Comparison of ENCODE assay signal across 1 cellular context in genomic region chr7:130150587-130150986, GRCh38.
TF ChIP-seq lines count a peak whose summit lies in the region.

No MANE protein-coding gene starts in this region.

TF ChIP-seq in K562, 482 proteins besides CTCF, POLR2A, EP300 and RAD21:
- no peak for TF ChIP-seq NCOA2 (IDR thresholded peaks at IDR 0.05; ENCODE audit: partially characterized antibody in 2 of 2)
- TF ChIP-seq HOXB6 (CRISPR knock-in tag; IDR thresholded peaks at IDR 0.05; ENCODE audit: borderline replicate concordance), result no peak
- TF ChIP-seq ZNF384 (IDR thresholded peaks at IDR 0.05; ENCODE audit: low read depth, low read length), result peak; percentile 37; the same call in 1 of the 2 replicates
- no peak for TF ChIP-seq ZNF124 (CRISPR knock-in tag; IDR thresholded peaks at IDR 0.05)
- no peak for TF ChIP-seq ZNF695 (CRISPR knock-in tag; IDR thresholded peaks at IDR 0.05)
- peak; percentile 30; the same call in 1 of the 2 replicates for TF ChIP-seq ZFX (CRISPR knock-in tag; IDR thresholded peaks at IDR 0.05)
- TF ChIP-seq POLR2AphosphoS2 (IDR thresholded peaks at IDR 0.05; ENCODE audit: low read length), result no peak
- TF ChIP-seq MAX (CRISPR knock-in tag; IDR thresholded peaks at IDR 0.05), result no peak
